In genomic region chr12:64582111-64582510, GRCh38 we compare ENCODE assay signal across 11 cellular contexts.
"Had no signal": no experiment of that assay in that cellular context is flagged by ENCODE, and none has a peak within 500 bp of the region (broad histone marks: within the 10 kb centered on the region; RNA-seq: fewer than 3 reads in every experiment).

No MANE protein-coding gene starts in this region.

- DNase-seq: activated CD4-positive, alpha-beta T cell treated with anti-CD3 and anti-CD28 coated beads, Interleukin-2, amount 50 U/mL, for 48 hours; activated naive CD4-positive, alpha-beta T cell treated with anti-CD3 and anti-CD28 coated beads, Interleukin-2, amount 50 U/mL, for 16 hours; amniotic stem cell; caudate nucleus; colonic mucosa; stimulated activated CD4-positive, alpha-beta T cell treated with anti-CD3 and anti-CD28 coated beads, Interleukin-1b, Interleukin-23, amount 100 ng/mL, for 48 hours had no signal

- H3K9me3 ChIP-seq: colonic mucosa had no signal

- H3K36me3 Mint-ChIP-seq: memory B cell; natural killer cell treated with Interleukin-12 subunit alpha and Interleukin-12 subunit beta and Interleukin-15 and Interleukin-18, amount 100 ng/mL, for 72 hours had no signal

- H3K27ac ChIP-seq: colonic mucosa had no signal

- ATAC-seq: activated CD4-positive, CD25-positive, alpha-beta regulatory T cell treated with anti-CD3 and anti-CD28 coated beads, Interleukin-2, amount 50 U/mL, for 24 hours; esophagus mucosa; left lobe of liver; natural killer cell treated with Interleukin-12 subunit alpha and Interleukin-12 subunit beta and Interleukin-15 and Interleukin-18, amount 100 ng/mL, for 72 hours had no signal

- H3K4me1 ChIP-seq: colonic mucosa had no signal

- H3K36me3 ChIP-seq: colonic mucosa had no signal

- H3K9me3 Mint-ChIP-seq: memory B cell; natural killer cell treated with Interleukin-12 subunit alpha and Interleukin-12 subunit beta and Interleukin-15 and Interleukin-18, amount 100 ng/mL, for 72 hours had no signal

- H3K4me3 ChIP-seq: colonic mucosa had no signal

- H3K4me3 Mint-ChIP-seq: memory B cell; natural killer cell treated with Interleukin-12 subunit alpha and Interleukin-12 subunit beta and Interleukin-15 and Interleukin-18, amount 100 ng/mL, for 72 hours had no signal

- H3K27ac Mint-ChIP-seq: memory B cell; natural killer cell treated with Interleukin-12 subunit alpha and Interleukin-12 subunit beta and Interleukin-15 and Interleukin-18, amount 100 ng/mL, for 72 hours had no signal

- H3K27me3 ChIP-seq: colonic mucosa had no signal
